19 cellular contexts compared by ENCODE assay signal in genomic region chr5:57805732-57806131, GRCh38.
DNase-seq lines count a peak whose midpoint lies in the region; ATAC-seq, FAIRE-seq and TF ChIP-seq lines count a peak whose summit lies in the region.
"Had no signal": no experiment of that assay in that cellular context is flagged by ENCODE, and none has a peak within 500 bp of the region (broad histone marks: within the 10 kb centered on the region; RNA-seq: fewer than 3 reads in every experiment).

No MANE protein-coding gene starts in this region.

- ATAC-seq in GM18505 (IDR thresholded peaks at IDR 0.05; ENCODE audit: unreplicated experiment) (no peak), HG03108 (IDR thresholded peaks at IDR 0.05; ENCODE audit: unreplicated experiment) (no peak)
- ATAC-seq: GM23338 had no signal

- H3K4me1 ChIP-seq in GM23248 (ENCODE audit: insufficient read depth) = peaks cover 30% of the 10 kb centered on the region
- H3K4me1 ChIP-seq: Caco-2 had no signal

- no peak overlapping the region for H3K27ac ChIP-seq in GM23248
- H3K27ac ChIP-seq: HL-60 had no signal

- no peaks in the 10 kb centered on the region for H3K9me3 ChIP-seq in GM23248 (ENCODE audit: low read depth)
- H3K9me3 ChIP-seq: Caco-2, MG63, SJSA1 had no signal

- peaks cover 22% of the 10 kb centered on the region for H3F3A ChIP-seq in GM23248 (ENCODE audit: insufficient read depth)

- no peaks in the 10 kb centered on the region for H3K27me3 ChIP-seq in GM23248 (replicated peaks; ENCODE audit: insufficient read depth)
- H3K27me3 ChIP-seq: MG63, SJSA1 had no signal

- no peaks in the 10 kb centered on the region for H3K9me2 ChIP-seq in GM23248 (ENCODE audit: insufficient read depth)

- 94 to 96% methylated on average over 1 of the region's 1 CpG for WGBS in GM23248 (ENCODE audit: low coverage in 1 of 2, low lambda C conversion rate in 2 of 2, missing lambda C conversion rate in 2 of 2), 2 experiments

- no peak overlapping the region for H3K4me2 ChIP-seq in GM23248 (ENCODE audit: unreplicated experiment)
- H3K4me2 ChIP-seq: GM23338 had no signal

- DNase-seq in GM23248 (peak; percentile 39), RCC 7860 (ENCODE audit: low spot score) (peak; percentile 23), fibroblast of peridontal ligament (ENCODE audit: extremely low read depth) (peak; percentile 70), renal cortical epithelial cell (ENCODE audit: low read depth) (peak; percentile 54), erythroblast (lab: John Stamatoyannopoulos, UW) (no peak), SHP77 (lab: John Stamatoyannopoulos, UW) (no peak)
- DNase-seq: Caco-2, DMS79, GF-D8, KG1, MG63, NCI-H1092 treated with DMSO at 0.1 percent for 48 hours, NCI-H1694 treated with DMSO at 0.1 percent for 48 hours, NCI-H774 had no signal

- H3K9ac ChIP-seq in GM23248 = no peak overlapping the region

- no peak overlapping the region for H2AFZ ChIP-seq in GM23248
- H2AFZ ChIP-seq: GM23338 had no signal

- in situ Hi-C loops in GM23248 (cut with MboI) = no loop called here

- H3K36me3 ChIP-seq in GM23248 (ENCODE audit: low read depth) = no peaks in the 10 kb centered on the region
- H3K36me3 ChIP-seq: MG63, SJSA1 had no signal

- TF ChIP-seq POLR2A in GM18505 (IDR thresholded peaks at IDR 0.05; ENCODE audit: borderline replicate concordance, extremely low read depth, insufficient read depth, insufficient read length) (no peak), erythroblast (IDR thresholded peaks at IDR 0.05; ENCODE audit: low read length) (no peak)

- no peak overlapping the region for H3K4me3 ChIP-seq in GM23248
- H3K4me3 ChIP-seq: GM23338, MG63, SJSA1 had no signal

- no peaks in the 10 kb centered on the region for H4K20me1 ChIP-seq in GM23248 (ENCODE audit: insufficient read depth)

- no peak for FAIRE-seq in RCC 7860 (lab: Jason Lieb, UNC)

- H3K79me2 ChIP-seq in GM23248 (ENCODE audit: insufficient read depth) = no peaks in the 10 kb centered on the region

Comparison
In these comparisons a context has a peak if more than half of its experiments do, and no peak if none do; other contexts are left out.
1. DNase-seq: peak in GM23248 (single experiment), RCC 7860 (single experiment), fibroblast of peridontal ligament (single experiment) and renal cortical epithelial cell (single experiment); none in erythroblast (0 of 2) and SHP77 (0 of 2).